Comparison of ENCODE assay signal across 1 cellular context in the genomic region with DNA sequence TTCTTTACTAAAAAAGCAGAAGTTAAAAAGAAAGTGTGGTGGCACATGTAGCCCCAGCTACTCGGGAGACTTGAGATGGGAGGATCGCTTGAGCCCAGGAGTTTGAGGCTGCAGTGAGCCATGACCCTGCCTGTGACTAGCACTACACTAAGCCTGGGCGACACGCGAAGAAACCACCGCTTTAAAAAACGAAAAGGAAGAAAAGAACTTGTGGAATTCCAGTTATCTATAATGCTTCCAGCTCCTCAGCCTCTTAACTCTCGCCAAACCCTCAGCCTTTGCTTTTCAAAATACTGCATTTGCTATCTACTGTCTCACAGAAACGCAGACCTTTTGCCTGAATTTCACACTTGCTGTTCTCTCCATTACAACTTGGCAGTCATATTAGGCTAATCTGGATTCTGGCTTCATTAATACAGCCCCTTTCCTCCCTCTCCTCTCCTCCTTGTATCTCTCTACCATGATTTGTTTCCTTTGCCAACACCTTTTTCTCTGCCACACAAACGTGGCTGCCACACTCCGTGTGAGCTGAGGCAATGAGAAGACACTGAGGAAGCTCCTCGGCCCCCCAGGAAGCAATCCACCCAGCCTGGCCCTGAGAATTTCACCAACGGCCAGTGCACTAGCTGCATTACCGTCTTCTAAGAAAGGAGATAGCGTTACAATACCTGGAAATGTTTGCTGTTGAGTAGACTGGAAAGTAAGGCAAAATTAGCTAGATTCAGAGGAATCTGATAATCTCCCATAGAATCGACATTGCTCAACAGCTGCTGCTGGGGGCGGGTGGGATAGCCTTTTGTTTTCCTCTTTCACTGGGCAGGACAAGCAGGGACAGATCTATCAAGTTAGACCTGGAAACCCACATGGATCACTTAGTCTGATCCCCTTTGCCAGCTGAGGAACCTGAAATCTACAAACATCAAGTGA.
TF ChIP-seq lines count a peak whose summit lies in the region.

No MANE protein-coding gene starts in this region.

TF ChIP-seq in K562, 482 proteins besides CTCF, POLR2A, EP300 and RAD21 (continued from another document and continues in another):
- TF ChIP-seq, protein P1, sequence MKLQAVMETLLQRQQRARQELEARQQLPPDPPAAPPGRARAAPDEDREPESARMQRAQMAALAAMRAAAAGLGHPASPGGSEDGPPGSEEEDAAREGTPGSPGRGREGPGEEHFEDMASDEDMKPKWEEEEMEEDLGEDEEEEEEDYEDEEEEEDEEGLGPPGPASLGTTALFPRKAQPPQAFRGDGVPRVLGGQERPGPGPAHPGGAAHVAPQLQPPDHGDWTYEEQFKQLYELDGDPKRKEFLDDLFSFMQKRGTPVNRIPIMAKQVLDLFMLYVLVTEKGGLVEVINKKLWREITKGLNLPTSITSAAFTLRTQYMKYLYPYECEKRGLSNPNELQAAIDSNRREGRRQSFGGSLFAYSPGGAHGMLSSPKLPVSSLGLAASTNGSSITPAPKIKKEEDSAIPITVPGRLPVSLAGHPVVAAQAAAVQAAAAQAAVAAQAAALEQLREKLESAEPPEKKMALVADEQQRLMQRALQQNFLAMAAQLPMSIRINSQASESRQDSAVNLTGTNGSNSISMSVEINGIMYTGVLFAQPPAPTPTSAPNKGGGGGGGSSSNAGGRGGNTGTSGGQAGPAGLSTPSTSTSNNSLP (IDR thresholded peaks at IDR 0.05; ENCODE audit: borderline replicate concordance, low read depth, low read length): peak; percentile 59; the same call in 1 of the 2 replicates
- TF ChIP-seq, protein P2, sequence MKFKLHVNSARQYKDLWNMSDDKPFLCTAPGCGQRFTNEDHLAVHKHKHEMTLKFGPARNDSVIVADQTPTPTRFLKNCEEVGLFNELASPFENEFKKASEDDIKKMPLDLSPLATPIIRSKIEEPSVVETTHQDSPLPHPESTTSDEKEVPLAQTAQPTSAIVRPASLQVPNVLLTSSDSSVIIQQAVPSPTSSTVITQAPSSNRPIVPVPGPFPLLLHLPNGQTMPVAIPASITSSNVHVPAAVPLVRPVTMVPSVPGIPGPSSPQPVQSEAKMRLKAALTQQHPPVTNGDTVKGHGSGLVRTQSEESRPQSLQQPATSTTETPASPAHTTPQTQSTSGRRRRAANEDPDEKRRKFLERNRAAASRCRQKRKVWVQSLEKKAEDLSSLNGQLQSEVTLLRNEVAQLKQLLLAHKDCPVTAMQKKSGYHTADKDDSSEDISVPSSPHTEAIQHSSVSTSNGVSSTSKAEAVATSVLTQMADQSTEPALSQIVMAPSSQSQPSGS (CRISPR knock-in tag; IDR thresholded peaks at IDR 0.05): no peak
- TF ChIP-seq KLF1 (tag; IDR thresholded peaks at IDR 0.05) (no peak), FOXA1 (IDR thresholded peaks at IDR 0.05; ENCODE audit: borderline replicate concordance) (no peak), FOS (IDR thresholded peaks at IDR 0.05; ENCODE audit: extremely low read depth, insufficient read length) (no peak), ELF1 (tag; IDR thresholded peaks at IDR 0.05) (no peak), ZNF778 (CRISPR knock-in tag; IDR thresholded peaks at IDR 0.05) (no peak), ZNF133 (CRISPR knock-in tag; IDR thresholded peaks at IDR 0.05) (no peak), TAF7 (tag; IDR thresholded peaks at IDR 0.05) (peak; percentile 36; the same call in 1 of the 2 replicates), JUN (IDR thresholded peaks at IDR 0.05; ENCODE audit: borderline replicate concordance, low read depth, low read length) (0 out of 2 replicates have a peak, but pooled peaks have one; percentile 36), JUN (CRISPR knock-in tag; IDR thresholded peaks at IDR 0.05; ENCODE audit: borderline replicate concordance) (no peak), TOE1 (IDR thresholded peaks at IDR 0.05; ENCODE audit: borderline replicate concordance) (peak; percentile 72), TOE1 (CRISPR knock-in tag; IDR thresholded peaks at IDR 0.05; ENCODE audit: borderline replicate concordance, low read depth) (no peak), RFX7 (CRISPR knock-in tag; IDR thresholded peaks at IDR 0.05) (no peak), GTF2F1 (IDR thresholded peaks at IDR 0.05; ENCODE audit: low read depth, low read length) (no peak), EHMT2 (IDR thresholded peaks at IDR 0.05) (no peak), ZNF644 (tag; IDR thresholded peaks at IDR 0.05; ENCODE audit: low read depth) (no peak), ZBTB1 (CRISPR knock-in tag; IDR thresholded peaks at IDR 0.05; ENCODE audit: borderline replicate concordance, low read depth) (no peak), NEUROD1 (IDR thresholded peaks at IDR 0.05; ENCODE audit: borderline replicate concordance, low read depth, low read length, partially characterized antibody) (no peak), NCOA1 (IDR thresholded peaks at IDR 0.05; ENCODE audit: low read depth) (peak; percentile 75; the same call in 1 of the 2 replicates), KHSRP (IDR thresholded peaks at IDR 0.05) (no peak), NBN (IDR thresholded peaks at IDR 0.05; ENCODE audit: low read depth) (peak; percentile 82; the same call in 1 of the 2 replicates), ZNF184 (CRISPR knock-in tag; IDR thresholded peaks at IDR 0.05) (no peak), HEY1 (CRISPR knock-in tag; IDR thresholded peaks at IDR 0.05; ENCODE audit: borderline replicate concordance) (no peak), NR3C1 (CRISPR knock-in tag; IDR thresholded peaks at IDR 0.05) (no peak), ZNF436 (CRISPR knock-in tag; IDR thresholded peaks at IDR 0.05) (no peak), KLF16 (IDR thresholded peaks at IDR 0.05) (no peak), MCM3 (IDR thresholded peaks at IDR 0.05) (no peak), CHD4 (IDR thresholded peaks at IDR 0.05; ENCODE audit: insufficient read depth, insufficient replicate concordance, low read depth, low read length, poor library complexity, severe bottlenecking) (no peak), SPI1 (IDR thresholded peaks at IDR 0.05; ENCODE audit: borderline replicate concordance, low read depth, low read length) (no peak), SMARCA5 (IDR thresholded peaks at IDR 0.05) (no peak), ILK (tag; IDR thresholded peaks at IDR 0.05; ENCODE audit: borderline replicate concordance, low read depth) (no peak), PML (IDR thresholded peaks at IDR 0.05; ENCODE audit: low read length) (peak; percentile 69; the same call in 1 of the 2 replicates), ZNF3 (CRISPR knock-in tag; IDR thresholded peaks at IDR 0.05) (no peak), ZNF583 (CRISPR knock-in tag; IDR thresholded peaks at IDR 0.05) (no peak), PHB2 (IDR thresholded peaks at IDR 0.05; ENCODE audit: low read depth) (no peak), HSF4 (CRISPR knock-in tag; IDR thresholded peaks at IDR 0.05; ENCODE audit: borderline replicate concordance) (no peak; the same call in 1 of the 2 replicates), EWSR1 (IDR thresholded peaks at IDR 0.05; ENCODE audit: borderline replicate concordance, low read depth, partially characterized antibody) (no peak), MTF1 (CRISPR knock-in tag; IDR thresholded peaks at IDR 0.05; ENCODE audit: borderline replicate concordance) (no peak), ZSCAN32 (CRISPR knock-in tag; IDR thresholded peaks at IDR 0.05) (peak; percentile 1; the same call in 1 of the 2 replicates), ZNF77 (CRISPR knock-in tag; IDR thresholded peaks at IDR 0.05) (no peak), NELFE (IDR thresholded peaks at IDR 0.05; ENCODE audit: insufficient read depth, insufficient read length) (no peak), ZNF217 (CRISPR knock-in tag; IDR thresholded peaks at IDR 0.05) (no peak)
- TF ChIP-seq, protein P3, sequence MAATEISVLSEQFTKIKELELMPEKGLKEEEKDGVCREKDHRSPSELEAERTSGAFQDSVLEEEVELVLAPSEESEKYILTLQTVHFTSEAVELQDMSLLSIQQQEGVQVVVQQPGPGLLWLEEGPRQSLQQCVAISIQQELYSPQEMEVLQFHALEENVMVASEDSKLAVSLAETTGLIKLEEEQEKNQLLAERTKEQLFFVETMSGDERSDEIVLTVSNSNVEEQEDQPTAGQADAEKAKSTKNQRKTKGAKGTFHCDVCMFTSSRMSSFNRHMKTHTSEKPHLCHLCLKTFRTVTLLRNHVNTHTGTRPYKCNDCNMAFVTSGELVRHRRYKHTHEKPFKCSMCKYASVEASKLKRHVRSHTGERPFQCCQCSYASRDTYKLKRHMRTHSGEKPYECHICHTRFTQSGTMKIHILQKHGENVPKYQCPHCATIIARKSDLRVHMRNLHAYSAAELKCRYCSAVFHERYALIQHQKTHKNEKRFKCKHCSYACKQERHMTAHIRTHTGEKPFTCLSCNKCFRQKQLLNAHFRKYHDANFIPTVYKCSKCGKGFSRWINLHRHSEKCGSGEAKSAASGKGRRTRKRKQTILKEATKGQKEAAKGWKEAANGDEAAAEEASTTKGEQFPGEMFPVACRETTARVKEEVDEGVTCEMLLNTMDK (IDR thresholded peaks at IDR 0.05; ENCODE audit: borderline replicate concordance, insufficient read depth, low read depth, low read length, poor library complexity, severe bottlenecking): no peak
- TF ChIP-seq, protein P4, sequence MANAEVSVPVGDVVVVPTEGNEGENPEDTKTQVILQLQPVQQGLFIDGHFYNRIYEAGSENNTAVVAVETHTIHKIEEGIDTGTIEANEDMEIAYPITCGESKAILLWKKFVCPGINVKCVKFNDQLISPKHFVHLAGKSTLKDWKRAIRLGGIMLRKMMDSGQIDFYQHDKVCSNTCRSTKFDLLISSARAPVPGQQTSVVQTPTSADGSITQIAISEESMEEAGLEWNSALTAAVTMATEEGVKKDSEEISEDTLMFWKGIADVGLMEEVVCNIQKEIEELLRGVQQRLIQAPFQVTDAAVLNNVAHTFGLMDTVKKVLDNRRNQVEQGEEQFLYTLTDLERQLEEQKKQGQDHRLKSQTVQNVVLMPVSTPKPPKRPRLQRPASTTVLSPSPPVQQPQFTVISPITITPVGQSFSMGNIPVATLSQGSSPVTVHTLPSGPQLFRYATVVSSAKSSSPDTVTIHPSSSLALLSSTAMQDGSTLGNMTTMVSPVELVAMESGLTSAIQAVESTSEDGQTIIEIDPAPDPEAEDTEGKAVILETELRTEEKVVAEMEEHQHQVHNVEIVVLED (CRISPR knock-in tag; IDR thresholded peaks at IDR 0.05): no peak
- TF ChIP-seq, protein P5, sequence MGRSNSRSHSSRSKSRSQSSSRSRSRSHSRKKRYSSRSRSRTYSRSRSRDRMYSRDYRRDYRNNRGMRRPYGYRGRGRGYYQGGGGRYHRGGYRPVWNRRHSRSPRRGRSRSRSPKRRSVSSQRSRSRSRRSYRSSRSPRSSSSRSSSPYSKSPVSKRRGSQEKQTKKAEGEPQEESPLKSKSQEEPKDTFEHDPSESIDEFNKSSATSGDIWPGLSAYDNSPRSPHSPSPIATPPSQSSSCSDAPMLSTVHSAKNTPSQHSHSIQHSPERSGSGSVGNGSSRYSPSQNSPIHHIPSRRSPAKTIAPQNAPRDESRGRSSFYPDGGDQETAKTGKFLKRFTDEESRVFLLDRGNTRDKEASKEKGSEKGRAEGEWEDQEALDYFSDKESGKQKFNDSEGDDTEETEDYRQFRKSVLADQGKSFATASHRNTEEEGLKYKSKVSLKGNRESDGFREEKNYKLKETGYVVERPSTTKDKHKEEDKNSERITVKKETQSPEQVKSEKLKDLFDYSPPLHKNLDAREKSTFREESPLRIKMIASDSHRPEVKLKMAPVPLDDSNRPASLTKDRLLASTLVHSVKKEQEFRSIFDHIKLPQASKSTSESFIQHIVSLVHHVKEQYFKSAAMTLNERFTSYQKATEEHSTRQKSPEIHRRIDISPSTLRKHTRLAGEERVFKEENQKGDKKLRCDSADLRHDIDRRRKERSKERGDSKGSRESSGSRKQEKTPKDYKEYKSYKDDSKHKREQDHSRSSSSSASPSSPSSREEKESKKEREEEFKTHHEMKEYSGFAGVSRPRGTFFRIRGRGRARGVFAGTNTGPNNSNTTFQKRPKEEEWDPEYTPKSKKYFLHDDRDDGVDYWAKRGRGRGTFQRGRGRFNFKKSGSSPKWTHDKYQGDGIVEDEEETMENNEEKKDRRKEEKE (IDR thresholded peaks at IDR 0.05; ENCODE audit: borderline replicate concordance in 1 of 2, control insufficient read depth in 1 of 2, low read depth in 2 of 2, low read length in 1 of 2): no peak
- TF ChIP-seq, protein P6, sequence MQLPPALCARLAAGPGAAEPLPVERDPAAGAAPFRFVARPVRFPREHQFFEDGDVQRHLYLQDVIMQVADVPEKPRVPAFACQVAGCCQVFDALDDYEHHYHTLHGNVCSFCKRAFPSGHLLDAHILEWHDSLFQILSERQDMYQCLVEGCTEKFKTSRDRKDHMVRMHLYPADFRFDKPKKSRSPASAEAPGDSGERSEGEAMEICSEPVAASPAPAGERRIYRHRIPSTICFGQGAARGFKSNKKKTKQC (CRISPR knock-in tag; IDR thresholded peaks at IDR 0.05): no peak
- TF ChIP-seq, protein P7, sequence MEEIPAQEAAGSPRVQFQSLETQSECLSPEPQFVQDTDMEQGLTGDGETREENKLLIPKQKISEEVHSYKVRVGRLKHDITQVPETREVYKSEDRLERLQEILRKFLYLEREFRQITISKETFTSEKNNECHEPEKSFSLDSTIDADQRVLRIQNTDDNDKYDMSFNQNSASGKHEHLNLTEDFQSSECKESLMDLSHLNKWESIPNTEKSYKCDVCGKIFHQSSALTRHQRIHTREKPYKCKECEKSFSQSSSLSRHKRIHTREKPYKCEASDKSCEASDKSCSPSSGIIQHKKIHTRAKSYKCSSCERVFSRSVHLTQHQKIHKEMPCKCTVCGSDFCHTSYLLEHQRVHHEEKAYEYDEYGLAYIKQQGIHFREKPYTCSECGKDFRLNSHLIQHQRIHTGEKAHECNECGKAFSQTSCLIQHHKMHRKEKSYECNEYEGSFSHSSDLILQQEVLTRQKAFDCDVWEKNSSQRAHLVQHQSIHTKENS (CRISPR knock-in tag; IDR thresholded peaks at IDR 0.05): 0 out of 2 replicates have a peak, but pooled peaks have one; percentile 7
- TF ChIP-seq, protein P8, sequence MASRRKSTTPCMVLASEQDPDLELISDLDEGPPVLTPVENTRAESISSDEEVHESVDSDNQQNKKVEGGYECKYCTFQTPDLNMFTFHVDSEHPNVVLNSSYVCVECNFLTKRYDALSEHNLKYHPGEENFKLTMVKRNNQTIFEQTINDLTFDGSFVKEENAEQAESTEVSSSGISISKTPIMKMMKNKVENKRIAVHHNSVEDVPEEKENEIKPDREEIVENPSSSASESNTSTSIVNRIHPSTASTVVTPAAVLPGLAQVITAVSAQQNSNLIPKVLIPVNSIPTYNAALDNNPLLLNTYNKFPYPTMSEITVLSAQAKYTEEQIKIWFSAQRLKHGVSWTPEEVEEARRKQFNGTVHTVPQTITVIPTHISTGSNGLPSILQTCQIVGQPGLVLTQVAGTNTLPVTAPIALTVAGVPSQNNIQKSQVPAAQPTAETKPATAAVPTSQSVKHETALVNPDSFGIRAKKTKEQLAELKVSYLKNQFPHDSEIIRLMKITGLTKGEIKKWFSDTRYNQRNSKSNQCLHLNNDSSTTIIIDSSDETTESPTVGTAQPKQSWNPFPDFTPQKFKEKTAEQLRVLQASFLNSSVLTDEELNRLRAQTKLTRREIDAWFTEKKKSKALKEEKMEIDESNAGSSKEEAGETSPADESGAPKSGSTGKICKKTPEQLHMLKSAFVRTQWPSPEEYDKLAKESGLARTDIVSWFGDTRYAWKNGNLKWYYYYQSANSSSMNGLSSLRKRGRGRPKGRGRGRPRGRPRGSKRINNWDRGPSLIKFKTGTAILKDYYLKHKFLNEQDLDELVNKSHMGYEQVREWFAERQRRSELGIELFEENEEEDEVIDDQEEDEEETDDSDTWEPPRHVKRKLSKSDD (conservative IDR thresholded peaks at IDR 0.05; ENCODE audit: low read length): no peak
